ENCODE assay signal across 1 cellular context in the genomic region with DNA sequence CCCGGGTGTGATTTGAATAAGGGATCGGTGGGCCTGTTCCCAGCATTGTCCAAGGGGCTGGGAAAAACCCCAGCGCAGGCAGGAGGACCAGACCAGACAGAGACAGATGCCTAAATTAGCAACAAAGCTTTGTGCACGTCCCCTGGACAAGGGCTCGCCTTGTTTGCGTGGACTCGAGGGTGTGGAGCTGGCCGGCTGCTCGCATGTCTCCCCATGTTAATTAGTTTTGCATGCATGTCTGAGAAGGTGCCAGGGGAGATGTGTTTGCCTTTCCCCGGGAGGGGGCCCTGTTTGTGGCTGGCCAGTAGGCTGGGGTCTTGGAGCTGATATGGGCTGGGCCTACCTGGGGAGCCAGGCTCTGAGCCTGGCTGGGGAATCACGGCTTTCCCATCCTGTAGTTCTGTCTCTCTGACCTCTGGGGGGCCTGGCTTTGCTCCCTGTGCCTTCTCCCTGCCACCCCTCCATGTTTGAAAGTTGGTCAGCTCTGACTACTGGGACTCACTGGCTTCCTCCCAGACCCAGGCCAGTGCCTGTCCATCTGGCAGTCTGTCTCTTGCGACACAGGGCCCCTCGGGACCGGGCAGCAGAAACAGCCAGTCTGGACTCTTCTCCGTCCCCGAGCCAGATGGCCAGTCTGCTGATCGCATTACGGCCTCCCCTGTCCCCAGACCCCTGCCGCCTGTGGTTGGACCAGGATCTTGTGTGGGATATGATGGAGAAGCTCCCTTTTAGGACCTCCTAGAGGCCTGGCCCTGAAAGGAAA.
TF ChIP-seq lines count a peak whose summit lies in the region.

No MANE protein-coding gene starts in this region.

TF ChIP-seq in WTC11, 78 proteins besides CTCF, POLR2A, EP300 and RAD21 (continued from another document):
- TF ChIP-seq, protein P1, sequence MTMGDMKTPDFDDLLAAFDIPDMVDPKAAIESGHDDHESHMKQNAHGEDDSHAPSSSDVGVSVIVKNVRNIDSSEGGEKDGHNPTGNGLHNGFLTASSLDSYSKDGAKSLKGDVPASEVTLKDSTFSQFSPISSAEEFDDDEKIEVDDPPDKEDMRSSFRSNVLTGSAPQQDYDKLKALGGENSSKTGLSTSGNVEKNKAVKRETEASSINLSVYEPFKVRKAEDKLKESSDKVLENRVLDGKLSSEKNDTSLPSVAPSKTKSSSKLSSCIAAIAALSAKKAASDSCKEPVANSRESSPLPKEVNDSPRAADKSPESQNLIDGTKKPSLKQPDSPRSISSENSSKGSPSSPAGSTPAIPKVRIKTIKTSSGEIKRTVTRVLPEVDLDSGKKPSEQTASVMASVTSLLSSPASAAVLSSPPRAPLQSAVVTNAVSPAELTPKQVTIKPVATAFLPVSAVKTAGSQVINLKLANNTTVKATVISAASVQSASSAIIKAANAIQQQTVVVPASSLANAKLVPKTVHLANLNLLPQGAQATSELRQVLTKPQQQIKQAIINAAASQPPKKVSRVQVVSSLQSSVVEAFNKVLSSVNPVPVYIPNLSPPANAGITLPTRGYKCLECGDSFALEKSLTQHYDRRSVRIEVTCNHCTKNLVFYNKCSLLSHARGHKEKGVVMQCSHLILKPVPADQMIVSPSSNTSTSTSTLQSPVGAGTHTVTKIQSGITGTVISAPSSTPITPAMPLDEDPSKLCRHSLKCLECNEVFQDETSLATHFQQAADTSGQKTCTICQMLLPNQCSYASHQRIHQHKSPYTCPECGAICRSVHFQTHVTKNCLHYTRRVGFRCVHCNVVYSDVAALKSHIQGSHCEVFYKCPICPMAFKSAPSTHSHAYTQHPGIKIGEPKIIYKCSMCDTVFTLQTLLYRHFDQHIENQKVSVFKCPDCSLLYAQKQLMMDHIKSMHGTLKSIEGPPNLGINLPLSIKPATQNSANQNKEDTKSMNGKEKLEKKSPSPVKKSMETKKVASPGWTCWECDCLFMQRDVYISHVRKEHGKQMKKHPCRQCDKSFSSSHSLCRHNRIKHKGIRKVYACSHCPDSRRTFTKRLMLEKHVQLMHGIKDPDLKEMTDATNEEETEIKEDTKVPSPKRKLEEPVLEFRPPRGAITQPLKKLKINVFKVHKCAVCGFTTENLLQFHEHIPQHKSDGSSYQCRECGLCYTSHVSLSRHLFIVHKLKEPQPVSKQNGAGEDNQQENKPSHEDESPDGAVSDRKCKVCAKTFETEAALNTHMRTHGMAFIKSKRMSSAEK (CRISPR knock-in tag; IDR thresholded peaks at IDR 0.05; ENCODE audit: borderline replicate concordance): no peak
- TF ChIP-seq RELA (CRISPR knock-in tag; IDR thresholded peaks at IDR 0.05; ENCODE audit: borderline replicate concordance) (no peak), NFE2L1 (CRISPR knock-in tag; IDR thresholded peaks at IDR 0.05) (no peak)
